ENCODE assay signal across 16 cellular contexts in the genomic region with DNA sequence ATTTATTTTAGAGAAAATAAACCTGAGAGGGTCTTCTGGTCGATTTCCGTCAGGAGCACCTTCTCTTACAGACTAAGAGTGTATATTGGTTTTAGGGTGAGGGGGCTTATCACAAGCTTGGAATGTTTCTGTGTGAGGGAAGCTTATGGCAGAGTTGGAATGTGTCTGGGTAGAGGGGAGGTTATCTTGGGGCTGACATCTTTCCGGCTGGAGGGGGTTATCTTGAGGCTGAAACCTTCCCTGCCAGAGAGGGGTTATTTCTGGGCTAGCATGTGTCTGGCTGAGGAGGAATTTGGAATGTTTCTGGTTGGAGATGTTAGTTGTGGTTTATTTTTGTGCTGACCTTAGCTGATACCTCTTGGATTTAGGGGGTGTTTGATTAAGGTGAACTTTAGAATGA.
DNase-seq lines count a peak whose midpoint lies in the region; ATAC-seq and TF ChIP-seq lines count a peak whose summit lies in the region.
"Had no signal": no experiment of that assay in that cellular context is flagged by ENCODE, and none has a peak within 500 bp of the region (broad histone marks: within the 10 kb centered on the region; RNA-seq: fewer than 3 reads in every experiment).

No MANE protein-coding gene starts in this region.

- DNase-seq in ELF-1 (ENCODE audit: low read depth, low spot score) (peak; percentile 74), UCSD-AML1 (lab: John Stamatoyannopoulos, UW; ENCODE audit: unreplicated experiment) (peak; percentile 4), lung (ENCODE audit: low spot score) (no peak), neural progenitor cell (ENCODE audit: low spot score) (no peak), Karpas-422 (no peak), NCI-H128 (lab: John Stamatoyannopoulos, UW; ENCODE audit: unreplicated experiment) (no peak), cerebellum (ENCODE audit: low spot score) (no peak)
- DNase-seq: ACHN; BE2C; C1 segment of cervical spinal cord; Caco-2; CD4-positive, CD25-positive, alpha-beta regulatory T cell; CD8-positive, alpha-beta memory T cell; GDM1; GM23248 had no signal

- H3K9me3 Mint-ChIP-seq in neural progenitor cell = peaks cover 4% of the 10 kb centered on the region

- H3K4me1 ChIP-seq in lung (ENCODE audit: control insufficient read depth in 2 of 2, insufficient read depth in 2 of 2, low read length in 2 of 2) (no peaks in the 10 kb centered on the region), neural progenitor cell (peaks cover 14% of the 10 kb centered on the region), Karpas-422 (ENCODE audit: low read length) (no peaks in the 10 kb centered on the region)
- H3K4me1 ChIP-seq: BE2C, Caco-2 had no signal

- H3K4me2 ChIP-seq in neural progenitor cell (no peak overlapping the region), Karpas-422 (ENCODE audit: low read depth, low read length, poor library complexity, severe bottlenecking) (no peak overlapping the region)

- H3K9me3 ChIP-seq in lung (ENCODE audit: control insufficient read depth in 2 of 2, insufficient read depth in 1 of 2, low read length in 1 of 2) (no peaks in the 10 kb centered on the region), neural progenitor cell (ENCODE audit: low read depth) (no peaks in the 10 kb centered on the region), Karpas-422 (ENCODE audit: low read length) (peaks cover 20% of the 10 kb centered on the region)
- H3K9me3 ChIP-seq: BE2C, Caco-2, HAP-1 had no signal

- 64 to 83% methylated on average over 3 of the region's 3 CpGs for WGBS in lung, 2 donors

- H3K4me3 ChIP-seq in lung (peak overlapping the region; percentile 16), neural progenitor cell (no peak overlapping the region), Karpas-422 (ENCODE audit: low read length) (no peak overlapping the region)
- H3K4me3 ChIP-seq: GM23248, HAP-1 had no signal

- H3F3A ChIP-seq in neural progenitor cell (ENCODE audit: low read depth) = no peaks in the 10 kb centered on the region

- peaks cover 8% of the 10 kb centered on the region for H3K4me1 Mint-ChIP-seq in neural progenitor cell
- H3K4me1 Mint-ChIP-seq: CD4-positive, CD25-positive, alpha-beta regulatory T cell; CD8-positive, alpha-beta memory T cell had no signal

- peaks cover 3% of the 10 kb centered on the region for H3K27me3 Mint-ChIP-seq in neural progenitor cell (ENCODE audit: insufficient read depth, low read depth)
- H3K27me3 Mint-ChIP-seq: CD4-positive, CD25-positive, alpha-beta regulatory T cell; CD8-positive, alpha-beta memory T cell had no signal

- H2AFZ ChIP-seq in neural progenitor cell (replicated peaks) = peak overlapping the region; percentile 27
- no peak overlapping the region for H2AFZ ChIP-seq in Karpas-422 (ENCODE audit: low read length)
- H2AFZ ChIP-seq: GM23248 had no signal

- no peaks in the 10 kb centered on the region for H3K36me3 Mint-ChIP-seq in neural progenitor cell
- H3K36me3 Mint-ChIP-seq: CD4-positive, CD25-positive, alpha-beta regulatory T cell; CD8-positive, alpha-beta memory T cell had no signal

- no peak overlapping the region for H3K27ac Mint-ChIP-seq in neural progenitor cell
- H3K27ac Mint-ChIP-seq: CD8-positive, alpha-beta memory T cell had no signal

- H3K27me3 ChIP-seq in lung (ENCODE audit: control insufficient read depth, insufficient read depth) (no peaks in the 10 kb centered on the region), neural progenitor cell (no peaks in the 10 kb centered on the region), Karpas-422 (ENCODE audit: low read length) (no peaks in the 10 kb centered on the region)
- H3K27me3 ChIP-seq: BE2C had no signal

- H3K9ac ChIP-seq in neural progenitor cell (no peak overlapping the region), Karpas-422 (ENCODE audit: low read length) (no peak overlapping the region)
- H3K9ac ChIP-seq: GM23248 had no signal

- no peak overlapping the region for H3K4me3 Mint-ChIP-seq in neural progenitor cell
- H3K4me3 Mint-ChIP-seq: CD4-positive, CD25-positive, alpha-beta regulatory T cell; CD8-positive, alpha-beta memory T cell had no signal

- no peaks in the 10 kb centered on the region for H3K9me2 ChIP-seq in Karpas-422 (replicated peaks; ENCODE audit: insufficient read depth, low read length)

- H3K36me3 ChIP-seq in lung (ENCODE audit: control insufficient read depth in 2 of 2, insufficient read depth in 2 of 2, low read length in 2 of 2) = no peaks in the 10 kb centered on the region
- no peaks in the 10 kb centered on the region for H3K36me3 ChIP-seq in neural progenitor cell
- no peaks in the 10 kb centered on the region for H3K36me3 ChIP-seq in Karpas-422 (ENCODE audit: insufficient read depth, low read length)
- H3K36me3 ChIP-seq: BE2C, HAP-1 had no signal

- no peak for ATAC-seq in lung (ENCODE audit: insufficient read depth, low FRiP score)

- H3K27ac ChIP-seq in lung (ENCODE audit: low read depth in 1 of 2, low read length in 1 of 2) (no peak overlapping the region), neural progenitor cell (no peak overlapping the region), Karpas-422 (ENCODE audit: low read length) (no peak overlapping the region)
- H3K27ac ChIP-seq: GM23248 had no signal

- H4K20me1 ChIP-seq in neural progenitor cell (ENCODE audit: low read depth) = no peaks in the 10 kb centered on the region
- H4K20me1 ChIP-seq in Karpas-422 (ENCODE audit: insufficient read depth, low read depth, low read length) = no peaks in the 10 kb centered on the region

- TF ChIP-seq CTCF in lung (IDR thresholded peaks at IDR 0.05; ENCODE audit: control extremely low read depth, extremely low read depth) (no peak), neural progenitor cell (IDR thresholded peaks at IDR 0.05) (no peak)

- H3K79me2 ChIP-seq in neural progenitor cell (ENCODE audit: low read depth) = no peaks in the 10 kb centered on the region
- no peaks in the 10 kb centered on the region for H3K79me2 ChIP-seq in Karpas-422 (ENCODE audit: low read length)

Comparison
In these comparisons a context has a peak if more than half of its experiments do, and no peak if none do; other contexts are left out.
1. DNase-seq: peak in ELF-1 (single experiment) and UCSD-AML1 (single experiment); none in lung (single experiment), neural progenitor cell (single experiment), Karpas-422 (single experiment), NCI-H128 (single experiment) and cerebellum (single experiment).